ENCODE assay signal across 14 cellular contexts in genomic region chr9:68330531-68331173, GRCh38. TPM values are rescaled to one million over a fixed set of nuclear protein-coding genes. Genes with fewer than 3 reads are reported as not detected.
"Had no signal": no experiment of that assay in that cellular context is flagged by ENCODE, and none has a peak within 500 bp of the region (broad histone marks: within the 10 kb centered on the region; RNA-seq: fewer than 3 reads in every experiment).

No MANE protein-coding gene starts in this region.

RNA-seq across cellular contexts. Expression of gene PGM5, which starts 25.8 kb away (rescaled TPM):
- total RNA-seq: naive thymus-derived CD8-positive, alpha-beta T cell; natural killer cell treated with Interleukin-12 subunit alpha and Interleukin-12 subunit beta and Interleukin-15 and Interleukin-18, amount 100 ng/mL, for 72 hours; osteocyte had no signal
- polyA plus RNA-seq: naive thymus-derived CD8-positive, alpha-beta T cell had no signal

RNA-seq across cellular contexts. Expression of gene FOXD4L3, which starts 28.0 kb away (rescaled TPM):
- total RNA-seq: natural killer cell treated with Interleukin-12 subunit alpha and Interleukin-12 subunit beta and Interleukin-15 and Interleukin-18, amount 100 ng/mL, for 72 hours; neural crest cell; osteocyte; posterior vena cava; prostate gland; right atrium auricular region; sigmoid colon; testis; transverse colon; upper lobe of right lung; urinary bladder; uterus had no signal
- polyA plus RNA-seq: naive thymus-derived CD8-positive, alpha-beta T cell; smooth muscle cell; urinary bladder had no signal
